In the genomic region with DNA sequence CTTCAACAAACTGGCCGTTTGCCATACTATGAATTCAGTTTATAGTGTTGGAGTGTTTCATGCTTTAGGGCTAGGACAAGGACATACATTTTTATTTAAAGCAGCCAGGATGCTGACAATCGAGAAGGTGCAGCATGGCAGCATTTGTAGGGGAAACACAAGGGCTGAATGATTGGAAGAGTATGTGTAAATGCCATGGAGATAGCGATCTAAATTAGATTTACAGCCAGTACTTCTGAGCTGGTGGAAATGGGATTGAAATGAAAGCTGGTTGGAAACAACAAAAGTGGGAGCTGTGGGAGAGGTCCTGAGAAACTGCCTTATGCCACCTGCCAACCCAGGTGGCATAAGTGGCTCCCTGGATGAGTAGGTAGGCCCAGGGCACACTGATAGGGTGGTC, we compare ENCODE assay signal across 22 cellular contexts.
"Had no signal": no experiment of that assay in that cellular context is flagged by ENCODE, and none has a peak within 500 bp of the region (broad histone marks: within the 10 kb centered on the region; RNA-seq: fewer than 3 reads in every experiment).

No MANE protein-coding gene starts in this region.

- H3K27ac ChIP-seq: heart left ventricle, pancreas, tibial artery, upper lobe of left lung, uterus had no signal

- H3K4me3 ChIP-seq: heart left ventricle, lung, pancreas, tibial artery, upper lobe of left lung, uterus had no signal

- H3K36me3 Mint-ChIP-seq: naive B cell; stimulated activated effector memory CD8-positive, alpha-beta T cell treated with anti-CD3 and anti-CD28 coated beads, Interleukin-12 subunit alpha, Interleukin-12 subunit beta, amount 100 ng/mL, for 72 hours had no signal

- H3K27me3 Mint-ChIP-seq: progenitor cell of endocrine pancreas had no signal

- ATAC-seq: esophagus mucosa; heart left ventricle; left colon; left ventricle myocardium superior; pancreas; right cardiac atrium; stimulated activated effector memory CD8-positive, alpha-beta T cell treated with anti-CD3 and anti-CD28 coated beads, Interleukin-12 subunit alpha, Interleukin-12 subunit beta, amount 100 ng/mL, for 72 hours; stimulated activated naive CD8-positive, alpha-beta T cell treated with anti-CD3 and anti-CD28 coated beads, Interleukin-15, Interleukin-2, amounts not matched to agents 100 U/mL and 50 U/mL, for 24 hours had no signal

- DNase-seq: effector CD8-positive, alpha-beta T cell; heart left ventricle; hippocampal formation; left colon; left ventricle myocardium superior; mesenchymal stem cell; naive B cell; occipital lobe; pancreas; right cardiac atrium; small intestine; stimulated activated CD4-positive, alpha-beta T cell treated with anti-CD3 and anti-CD28 coated beads, Interleukin-12 subunit alpha, Interleukin-12 subunit beta, amount 100 ng/mL, for 4 hours; stimulated activated CD4-positive, alpha-beta T cell treated with anti-CD3 and anti-CD28 coated beads, Interleukin-2, amount 100 ng/mL, for 48 hours; stimulated activated naive CD8-positive, alpha-beta T cell treated with anti-CD3 and anti-CD28 coated beads, Interleukin-15, Interleukin-2, amounts not matched to agents 100 U/mL and 50 U/mL, for 24 hours; tibial artery; upper lobe of left lung; uterus had no signal

- H3K27me3 ChIP-seq: heart left ventricle, pancreas, tibial artery, upper lobe of left lung, uterus had no signal

- H3K9me3 Mint-ChIP-seq: nephron; stimulated activated effector memory CD8-positive, alpha-beta T cell treated with anti-CD3 and anti-CD28 coated beads, Interleukin-12 subunit alpha, Interleukin-12 subunit beta, amount 100 ng/mL, for 72 hours had no signal

- H3K36me3 ChIP-seq: heart left ventricle, pancreas, tibial artery, upper lobe of left lung, uterus had no signal

- H3K4me1 ChIP-seq: heart left ventricle, pancreas, tibial artery, upper lobe of left lung, uterus had no signal

- H3K4me1 Mint-ChIP-seq: naive B cell, nephron had no signal

- H3K27ac Mint-ChIP-seq: naive B cell; nephron; progenitor cell of endocrine pancreas; stimulated activated effector memory CD8-positive, alpha-beta T cell treated with anti-CD3 and anti-CD28 coated beads, Interleukin-12 subunit alpha, Interleukin-12 subunit beta, amount 100 ng/mL, for 72 hours had no signal

- H3K4me3 Mint-ChIP-seq: naive B cell; nephron; stimulated activated effector memory CD8-positive, alpha-beta T cell treated with anti-CD3 and anti-CD28 coated beads, Interleukin-12 subunit alpha, Interleukin-12 subunit beta, amount 100 ng/mL, for 72 hours had no signal
